Comparison of ENCODE assay signal across 13 cellular contexts in the genomic region with DNA sequence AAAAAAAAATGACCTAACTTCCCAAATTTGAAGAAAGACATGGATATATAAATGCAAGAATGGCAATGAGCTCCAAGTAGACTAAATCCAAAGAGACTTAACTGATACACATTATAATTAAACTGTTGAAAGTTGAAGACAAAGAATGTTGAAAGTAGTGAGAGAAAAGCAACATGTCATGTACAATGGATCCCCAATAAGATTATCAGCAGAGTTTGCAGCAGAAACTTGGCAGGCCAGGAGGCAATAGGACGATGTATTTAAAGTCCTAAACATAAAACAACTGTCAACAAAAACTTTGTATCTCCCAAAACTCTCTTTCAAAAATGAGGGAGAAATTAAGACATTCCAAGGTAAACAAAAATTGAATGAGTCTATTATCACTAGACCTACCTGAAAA.
"Had no signal": no experiment of that assay in that cellular context is flagged by ENCODE, and none has a peak within 500 bp of the region (broad histone marks: within the 10 kb centered on the region; RNA-seq: fewer than 3 reads in every experiment).

No MANE protein-coding gene starts in this region.

- H3K27ac ChIP-seq: colonic mucosa, coronary artery, dorsolateral prefrontal cortex, epithelial cell of prostate, esophagus muscularis mucosa, esophagus squamous epithelium, foreskin keratinocyte, gastrocnemius medialis, gastroesophageal sphincter, heart left ventricle, heart right ventricle had no signal

- H3K4me3 ChIP-seq: colonic mucosa, coronary artery, dorsolateral prefrontal cortex, esophagus muscularis mucosa, esophagus squamous epithelium, gastrocnemius medialis, gastroesophageal sphincter, heart left ventricle, heart right ventricle had no signal

- H3K36me3 ChIP-seq: colonic mucosa, esophagus muscularis mucosa, esophagus squamous epithelium, gastrocnemius medialis, gastroesophageal sphincter, heart left ventricle, heart right ventricle had no signal

- ATAC-seq: effector memory CD8-positive, alpha-beta T cell; esophagus mucosa; foreskin keratinocyte; gastrocnemius medialis; gastroesophageal sphincter; heart left ventricle; heart right ventricle had no signal

- H3K4me1 ChIP-seq: colonic mucosa, esophagus muscularis mucosa, esophagus squamous epithelium, foreskin keratinocyte, gastrocnemius medialis, gastroesophageal sphincter, heart left ventricle, heart right ventricle had no signal

- H3K9me3 ChIP-seq: colonic mucosa had no signal
